In the genomic region with DNA sequence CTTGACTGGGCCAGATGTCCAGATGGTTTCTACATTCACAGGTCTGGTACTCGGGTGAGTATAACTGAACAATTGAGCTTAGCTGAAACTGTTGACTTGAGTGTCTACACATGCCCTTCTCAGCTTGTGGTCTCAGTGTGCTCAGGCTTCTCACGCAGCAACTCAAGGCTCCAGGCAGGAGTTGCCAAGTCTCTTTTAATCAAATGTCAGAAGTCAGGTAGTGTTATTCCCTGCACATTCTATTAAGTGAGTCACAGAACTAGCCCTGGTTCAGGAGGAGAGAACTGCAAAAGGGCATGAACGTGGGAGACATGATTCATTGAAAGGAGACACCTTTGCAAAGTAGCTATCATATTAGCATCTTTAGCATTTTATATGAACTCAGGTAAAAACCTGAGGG, we compare ENCODE assay signal across 26 cellular contexts.
DNase-seq lines count a peak whose midpoint lies in the region; ATAC-seq and TF ChIP-seq lines count a peak whose summit lies in the region.
"Had no signal": no experiment of that assay in that cellular context is flagged by ENCODE, and none has a peak within 500 bp of the region (broad histone marks: within the 10 kb centered on the region; RNA-seq: fewer than 3 reads in every experiment).

No MANE protein-coding gene starts in this region.

- no peak for ATAC-seq in GM18517 (IDR thresholded peaks at IDR 0.05; ENCODE audit: unreplicated experiment)
- ATAC-seq: activated CD8-positive, alpha-beta T cell treated with anti-CD3 and anti-CD28 coated beads for 36 hours; activated T-helper 17 cell treated with anti-CD3 and anti-CD28 coated beads, Interleukin-2, amount 50 U/mL, for 72 hours; effector memory CD8-positive, alpha-beta T cell; left colon; pancreas; stimulated activated naive B cell treated with anti-CD40 and anti-IgM and Interleukin-4, amounts not matched to agents 10 μg/mL and 1 μg/mL and 100 μg/mL, for 72 hours had no signal

- peak; percentile 38 for DNase-seq in activated CD4-positive, alpha-beta T cell treated with anti-CD3 and anti-CD28 coated beads, Interleukin-2, amount 10 ng/mL, durations not matched to agents 24 days and 14 days
- no peak for DNase-seq in activated CD4-positive, alpha-beta T cell treated with anti-CD3 and anti-CD28 coated beads for 1 hour
- peak; percentile 55 for DNase-seq in astrocyte of the spinal cord (ENCODE audit: low read depth, low spot score)
- peak; percentile 78 for DNase-seq in iris pigment epithelial cell (ENCODE audit: low read depth)
- no peak for DNase-seq in NCI-H146 (lab: John Stamatoyannopoulos, UW)
- DNase-seq in Kasumi-1 (lab: John Stamatoyannopoulos, UW), result no peak
- no peak for DNase-seq in activated CD8-positive, alpha-beta memory T cell treated with anti-CD3 and anti-CD28 coated beads, Interleukin-2, amount 50 U/mL, for 4 hours
- DNase-seq: activated CD8-positive, alpha-beta T cell treated with anti-CD3 and anti-CD28 coated beads for 36 hours; activated naive CD4-positive, alpha-beta T cell treated with anti-CD3 and anti-CD28 coated beads, Interleukin-2, amount 50 U/mL, for 16 hours; Caco-2; effector memory CD8-positive, alpha-beta T cell; esophagus squamous epithelium; GDM1; left colon; NCI-H1105; NCI-H187 treated with DMSO at 0.1 percent for 48 hours; NCI-H526; pancreas; retina; small intestine; stimulated activated naive B cell treated with anti-CD40 and anti-IgM and Interleukin-4, amounts not matched to agents 10 μg/mL and 1 μg/mL and 100 μg/mL, for 72 hours; substantia nigra; trophoblast cell had no signal

- no peaks in the 10 kb centered on the region for H3K4me1 Mint-ChIP-seq in activated CD4-positive, alpha-beta T cell treated with anti-CD3 and anti-CD28 coated beads, Interleukin-2, amount 10 ng/mL, durations not matched to agents 24 days and 14 days
- H3K4me1 Mint-ChIP-seq: activated T-helper 17 cell treated with anti-CD3 and anti-CD28 coated beads, Interleukin-2, amount 50 U/mL, for 72 hours had no signal

- no peaks in the 10 kb centered on the region for H3K27me3 Mint-ChIP-seq in activated CD4-positive, alpha-beta T cell treated with anti-CD3 and anti-CD28 coated beads, Interleukin-2, amount 10 ng/mL, durations not matched to agents 24 days and 14 days
- H3K27me3 Mint-ChIP-seq: effector memory CD8-positive, alpha-beta T cell had no signal

- no peak overlapping the region for H3K27ac Mint-ChIP-seq in activated CD4-positive, alpha-beta T cell treated with anti-CD3 and anti-CD28 coated beads, Interleukin-2, amount 10 ng/mL, durations not matched to agents 24 days and 14 days
- H3K27ac Mint-ChIP-seq: activated CD8-positive, alpha-beta T cell treated with anti-CD3 and anti-CD28 coated beads for 36 hours; activated T-helper 17 cell treated with anti-CD3 and anti-CD28 coated beads, Interleukin-2, amount 50 U/mL, for 72 hours; effector memory CD8-positive, alpha-beta T cell; stimulated activated naive B cell treated with anti-CD40 and anti-IgM and Interleukin-4, amounts not matched to agents 10 μg/mL and 1 μg/mL and 100 μg/mL, for 72 hours had no signal

- intact Hi-C loops in activated CD4-positive, alpha-beta T cell treated with anti-CD3 and anti-CD28 coated beads, Interleukin-2, amount 10 ng/mL, durations not matched to agents 24 days and 14 days (cut with micrococcal nuclease), result no loop called here

- no peaks in the 10 kb centered on the region for H3K9me3 Mint-ChIP-seq in activated CD4-positive, alpha-beta T cell treated with anti-CD3 and anti-CD28 coated beads, Interleukin-2, amount 10 ng/mL, durations not matched to agents 24 days and 14 days
- H3K9me3 Mint-ChIP-seq: activated CD8-positive, alpha-beta T cell treated with anti-CD3 and anti-CD28 coated beads for 36 hours; activated T-helper 17 cell treated with anti-CD3 and anti-CD28 coated beads, Interleukin-2, amount 50 U/mL, for 72 hours; stimulated activated naive B cell treated with anti-CD40 and anti-IgM and Interleukin-4, amounts not matched to agents 10 μg/mL and 1 μg/mL and 100 μg/mL, for 72 hours had no signal

- H3K4me3 ChIP-seq in astrocyte of the spinal cord (ENCODE audit: low read depth, low read length), result no peak overlapping the region
- H3K4me3 ChIP-seq: esophagus squamous epithelium, pancreas had no signal

- in situ Hi-C loops in astrocyte of the spinal cord (cut with HindIII; ENCODE audit: low sequenced_read_pairs), result no loop called here

- no peak overlapping the region for H3K4me3 Mint-ChIP-seq in activated CD4-positive, alpha-beta T cell treated with anti-CD3 and anti-CD28 coated beads, Interleukin-2, amount 10 ng/mL, durations not matched to agents 24 days and 14 days
- H3K4me3 Mint-ChIP-seq: activated CD8-positive, alpha-beta T cell treated with anti-CD3 and anti-CD28 coated beads for 36 hours; activated T-helper 17 cell treated with anti-CD3 and anti-CD28 coated beads, Interleukin-2, amount 50 U/mL, for 72 hours; effector memory CD8-positive, alpha-beta T cell; neural crest cell; stimulated activated naive B cell treated with anti-CD40 and anti-IgM and Interleukin-4, amounts not matched to agents 10 μg/mL and 1 μg/mL and 100 μg/mL, for 72 hours had no signal

- TF ChIP-seq CTCF in astrocyte of the spinal cord (IDR thresholded peaks at IDR 0.05; ENCODE audit: low read depth, low read length), result no peak

- no peaks in the 10 kb centered on the region for H3K36me3 Mint-ChIP-seq in activated CD4-positive, alpha-beta T cell treated with anti-CD3 and anti-CD28 coated beads, Interleukin-2, amount 10 ng/mL, durations not matched to agents 24 days and 14 days (ENCODE audit: low read depth)
- H3K36me3 Mint-ChIP-seq: stimulated activated naive B cell treated with anti-CD40 and anti-IgM and Interleukin-4, amounts not matched to agents 10 μg/mL and 1 μg/mL and 100 μg/mL, for 72 hours had no signal

Comparison
In these comparisons a context has a peak if more than half of its experiments do, and no peak if none do; other contexts are left out.
1. DNase-seq: peak in activated CD4-positive, alpha-beta T cell treated with anti-CD3 and anti-CD28 coated beads, Interleukin-2, amount 10 ng/mL, durations not matched to agents 24 days and 14 days (single experiment), astrocyte of the spinal cord (single experiment) and iris pigment epithelial cell (single experiment); none in activated CD4-positive, alpha-beta T cell treated with anti-CD3 and anti-CD28 coated beads for 1 hour (single experiment), NCI-H146 (single experiment), Kasumi-1 (0 of 2) and activated CD8-positive, alpha-beta memory T cell treated with anti-CD3 and anti-CD28 coated beads, Interleukin-2, amount 50 U/mL, for 4 hours (single experiment).